ENCODE assay signal across 12 cellular contexts in the genomic region with DNA sequence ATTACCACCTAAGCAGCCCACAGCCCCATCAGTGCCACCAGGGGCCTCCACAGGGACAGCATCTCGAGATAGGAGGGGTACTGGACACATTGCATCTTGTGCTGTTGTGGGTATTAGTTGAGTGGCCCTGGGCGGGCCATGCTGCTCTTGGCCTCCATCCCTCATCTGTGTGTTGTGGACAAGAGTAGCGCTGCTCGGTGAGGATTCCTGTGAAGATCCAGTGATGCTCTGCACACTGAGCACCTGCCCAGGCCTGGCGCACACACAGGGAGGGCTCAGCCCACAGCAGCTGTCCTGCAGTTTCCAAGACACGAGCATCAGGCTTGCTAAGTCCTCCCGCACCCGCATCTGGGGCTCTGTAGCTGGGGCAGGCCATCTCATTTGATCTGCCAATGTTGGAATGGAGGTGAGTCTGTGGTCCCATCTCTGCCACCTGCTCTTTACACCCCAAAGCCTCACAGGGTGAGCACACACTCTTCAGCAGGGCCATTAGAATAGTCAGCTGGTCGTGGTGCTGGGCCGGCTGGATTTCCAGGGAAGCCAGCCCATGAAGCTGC. TPM values are rescaled to one million over a fixed set of nuclear protein-coding genes. Genes with fewer than 3 reads are reported as not detected.
DNase-seq lines count a peak whose midpoint lies in the region; ATAC-seq and TF ChIP-seq lines count a peak whose summit lies in the region.
"Had no signal": no experiment of that assay in that cellular context is flagged by ENCODE, and none has a peak within 500 bp of the region (broad histone marks: within the 10 kb centered on the region; RNA-seq: fewer than 3 reads in every experiment).

No MANE protein-coding gene starts in this region.

- CTCF ChIA-PET in RWPE1 (lab: Yijun Ruan, JAX) = interaction anchor here (0.6 to 1.1 kb wide), 2 partner anchors 35 to 274 kb away, joined by 3 read pairs; no protein-coding TSS in a partner anchor

- intact Hi-C loops in left lung (cut with DNase I) = no loop called here

- no peak for DNase-seq in activated T-cell treated with anti-CD3 and anti-CD28 coated beads, Interleukin-2, amount 50 U/mL, for 24 hours
- DNase-seq in activated T-cell treated with anti-CD3 and anti-CD28 coated beads, Interleukin-2, amount 50 U/mL, for 48 hours = no peak
- DNase-seq in RWPE1 (ENCODE audit: low spot score) (no peak), myocyte (ENCODE audit: low read depth) (peak; percentile 70), left lung (no peak), substantia nigra (lab: John Stamatoyannopoulos, UW) (no peak), MG63 (no peak)
- no peak for DNase-seq in stimulated activated effector memory CD8-positive, alpha-beta T cell treated with anti-CD3 and anti-CD28 coated beads, Interleukin-12 subunit alpha, Interleukin-12 subunit beta, amount 100 ng/mL, for 72 hours (ENCODE audit: low spot score in 2 of 2)
- DNase-seq: DMS53, GF-D8 had no signal

- H3K27ac Mint-ChIP-seq in activated T-cell treated with anti-CD3 and anti-CD28 coated beads, Interleukin-2, amount 50 U/mL, for 24 hours = peak overlapping the region; percentile 74
- peak overlapping the region; percentile 23 for H3K27ac Mint-ChIP-seq in stimulated activated effector memory CD8-positive, alpha-beta T cell treated with anti-CD3 and anti-CD28 coated beads, Interleukin-12 subunit alpha, Interleukin-12 subunit beta, amount 100 ng/mL, for 72 hours

- H3K9me3 ChIP-seq in left lung (no peaks in the 10 kb centered on the region), MG63 (no peaks in the 10 kb centered on the region)
- H3K9me3 ChIP-seq: HAP-1 had no signal

- H3K9me3 Mint-ChIP-seq in activated T-cell treated with anti-CD3 and anti-CD28 coated beads, Interleukin-2, amount 50 U/mL, for 24 hours = no peaks in the 10 kb centered on the region
- H3K9me3 Mint-ChIP-seq in stimulated activated effector memory CD8-positive, alpha-beta T cell treated with anti-CD3 and anti-CD28 coated beads, Interleukin-12 subunit alpha, Interleukin-12 subunit beta, amount 100 ng/mL, for 72 hours = no peaks in the 10 kb centered on the region

- POLR2A ChIA-PET in RWPE1 (lab: Yijun Ruan, JAX; ENCODE audit: low non-redundant PET) = interaction anchor here (0.6 kb wide), 1 partner anchor 395 kb away, joined by 3 read pairs; no protein-coding TSS in a partner anchor

- no peaks in the 10 kb centered on the region for H3K27me3 Mint-ChIP-seq in activated T-cell treated with anti-CD3 and anti-CD28 coated beads, Interleukin-2, amount 50 U/mL, for 24 hours

- H3K27ac ChIP-seq in RWPE1 (peak overlapping the region; percentile 1; the same call in 1 of the 2 replicates), left lung (no peak overlapping the region), substantia nigra (ENCODE audit: low read depth, low read length, poor library complexity, severe bottlenecking) (no peak overlapping the region)
- H3K27ac ChIP-seq: 22Rv1 had no signal

- H3K4me1 ChIP-seq in left lung = peaks cover 0 to 18% of the 10 kb centered on the region in 2 donors
- H3K4me1 ChIP-seq: HAP-1 had no signal

- H3K4me1 Mint-ChIP-seq in activated T-cell treated with anti-CD3 and anti-CD28 coated beads, Interleukin-2, amount 50 U/mL, for 24 hours (ENCODE audit: low read depth) = peaks cover 7% of the 10 kb centered on the region
- H3K4me1 Mint-ChIP-seq in stimulated activated effector memory CD8-positive, alpha-beta T cell treated with anti-CD3 and anti-CD28 coated beads, Interleukin-12 subunit alpha, Interleukin-12 subunit beta, amount 100 ng/mL, for 72 hours = peaks cover 16% of the 10 kb centered on the region

- peaks cover 1 to 99% of the 10 kb centered on the region in 2 donors for H3K36me3 ChIP-seq in left lung
- H3K36me3 ChIP-seq in MG63 = peaks cover 35% of the 10 kb centered on the region

- H3K36me3 Mint-ChIP-seq in activated T-cell treated with anti-CD3 and anti-CD28 coated beads, Interleukin-2, amount 50 U/mL, for 24 hours (ENCODE audit: low read depth) = peaks cover 87% of the 10 kb centered on the region
- H3K36me3 Mint-ChIP-seq in stimulated activated effector memory CD8-positive, alpha-beta T cell treated with anti-CD3 and anti-CD28 coated beads, Interleukin-12 subunit alpha, Interleukin-12 subunit beta, amount 100 ng/mL, for 72 hours = peaks cover 87% of the 10 kb centered on the region

- ATAC-seq in stimulated activated effector memory CD8-positive, alpha-beta T cell treated with anti-CD3 and anti-CD28 coated beads, Interleukin-12 subunit alpha, Interleukin-12 subunit beta, amount 100 ng/mL, for 72 hours = no peak
- no peak for ATAC-seq in left lung

- no peak overlapping the region for H3K4me3 ChIP-seq in left lung
- H3K4me3 ChIP-seq in MG63 = no peak overlapping the region
- H3K4me3 ChIP-seq: HAP-1 had no signal

- TF ChIP-seq CTCF in RWPE1 (conservative IDR thresholded peaks at IDR 0.05; ENCODE audit: low read depth) = no peak
- TF ChIP-seq CTCF in left lung (IDR thresholded peaks at IDR 0.05) = no peak

- no peak overlapping the region for H3K4me3 Mint-ChIP-seq in activated T-cell treated with anti-CD3 and anti-CD28 coated beads, Interleukin-2, amount 50 U/mL, for 24 hours
- H3K4me3 Mint-ChIP-seq in stimulated activated effector memory CD8-positive, alpha-beta T cell treated with anti-CD3 and anti-CD28 coated beads, Interleukin-12 subunit alpha, Interleukin-12 subunit beta, amount 100 ng/mL, for 72 hours = no peak overlapping the region

- H3K27me3 ChIP-seq in left lung (no peaks in the 10 kb centered on the region), MG63 (no peaks in the 10 kb centered on the region)

RNA-seq across cellular contexts. Expression of gene SPATA2, which starts 32.0 kb away (rescaled TPM):
- 4.1 and 4.8 TPM in 2 replicates for total RNA-seq in myocyte
- polyA plus RNA-seq in myocyte (2012) = 5.5 TPM
- 1 to 10 TPM; 6.9 to 7.1 TPM for total RNA-seq in left lung
- 0.56 and 0.72 TPM in 2 replicates for total RNA-seq in MG63 (2014; rRNA removed; shearing (Covaris generic); ENCODE audit: low replicate concordance)

RNA-seq across cellular contexts. Expression of gene RNF114, which starts 52.9 kb away (rescaled TPM):
- total RNA-seq in myocyte (87.9 and 107 TPM in 2 replicates), left lung (10 to 100 TPM; 63.5 to 69.0 TPM)
- 43.9 TPM for polyA plus RNA-seq in myocyte (2012)
- total RNA-seq in MG63 (2014; rRNA removed; shearing (Covaris generic); ENCODE audit: low replicate concordance) = 86.6 and 89.6 TPM in 2 replicates
